ENCODE assay signal across 9 cellular contexts in genomic region chr2:12953596-12953995, GRCh38.
"Had no signal": no experiment of that assay in that cellular context is flagged by ENCODE, and none has a peak within 500 bp of the region (broad histone marks: within the 10 kb centered on the region; RNA-seq: fewer than 3 reads in every experiment).

No MANE protein-coding gene starts in this region.

- ATAC-seq: HCT116 had no signal

- H3K9me3 Mint-ChIP-seq: HFFc6 had no signal

- H3K36me3 ChIP-seq: HAP-1 had no signal

- H3K4me3 ChIP-seq: GM23248, HAP-1 had no signal

- DNase-seq: GM23248, GOT3, H7, HFFc6, IMR-90, KBM-7 had no signal

- H3K9ac ChIP-seq: GM23248 had no signal

- H3K4me1 ChIP-seq: HAP-1 had no signal

- H2AFZ ChIP-seq: GM23248 had no signal

- FAIRE-seq: HTR-8/SVneo had no signal

- H3K27ac ChIP-seq: GM23248 had no signal

- H3K4me3 Mint-ChIP-seq: HFFc6 had no signal

- H3K9me3 ChIP-seq: HAP-1 had no signal

- H3K27ac Mint-ChIP-seq: HFFc6 had no signal
